ENCODE assay signal across 23 cellular contexts in the genomic region with DNA sequence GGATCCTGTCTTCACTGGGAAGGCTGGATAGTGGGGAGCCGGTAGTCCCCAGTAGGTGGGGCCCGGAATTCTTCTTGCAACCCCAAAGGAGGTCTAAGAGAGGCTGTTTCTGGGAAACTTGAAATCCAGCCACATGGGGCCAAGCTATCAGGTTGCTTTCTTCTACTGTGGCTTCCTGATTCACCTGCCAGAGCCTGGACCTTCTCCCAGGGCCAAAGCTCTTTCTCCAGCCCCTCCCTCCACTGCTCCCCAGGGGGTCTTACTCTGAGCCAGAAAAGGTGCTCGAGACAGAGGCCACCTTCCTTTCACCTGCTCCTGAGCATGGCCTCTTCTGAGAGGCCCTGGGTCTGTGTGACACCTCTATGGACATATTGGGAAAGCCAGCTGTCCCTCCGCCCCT.
"Had no signal": no experiment of that assay in that cellular context is flagged by ENCODE, and none has a peak within 500 bp of the region (broad histone marks: within the 10 kb centered on the region; RNA-seq: fewer than 3 reads in every experiment).

No MANE protein-coding gene starts in this region.

- ATAC-seq: left ventricle myocardium superior; mucosa of descending colon; natural killer cell treated with Interleukin-12 subunit alpha and Interleukin-12 subunit beta and Interleukin-15 and Interleukin-18, amount 100 ng/mL, for 72 hours; stimulated activated effector memory CD8-positive, alpha-beta T cell treated with anti-CD3 and anti-CD28 coated beads, Interleukin-12 subunit alpha, Interleukin-12 subunit beta, amount 100 ng/mL, for 72 hours; stimulated activated naive CD8-positive, alpha-beta T cell treated with anti-CD3 and anti-CD28 coated beads, Interleukin-15, Interleukin-2, amounts not matched to agents 100 U/mL and 50 U/mL, for 24 hours; upper lobe of right lung had no signal

- H3K27ac ChIP-seq: dorsolateral prefrontal cortex, neutrophil, parathyroid adenoma, prostate gland, right atrium auricular region, sigmoid colon, thoracic aorta, tibial nerve, upper lobe of right lung, uterus had no signal

- H3K4me3 ChIP-seq: dorsolateral prefrontal cortex, lung, mucosa of descending colon, prostate gland, right atrium auricular region, sigmoid colon, thoracic aorta, tibial nerve, upper lobe of right lung, uterus had no signal

- H3K27me3 ChIP-seq: dorsolateral prefrontal cortex, right atrium auricular region, sigmoid colon, tibial nerve, upper lobe of right lung, uterus had no signal

- H3K4me1 ChIP-seq: parathyroid adenoma, prostate gland, uterus had no signal

- DNase-seq: effector CD4-positive, alpha-beta T cell; hypothalamus; immature natural killer cell; islet precursor cell; left ventricle myocardium superior; mucosa of descending colon; naive B cell; sigmoid colon; stimulated activated CD4-positive, alpha-beta T cell treated with anti-CD3 and anti-CD28 coated beads, Interleukin-2, amount 100 ng/mL, for 24 hours; stimulated activated CD4-positive, alpha-beta T cell treated with anti-CD3 and anti-CD28 coated beads, Interleukin-4, amount 100 ng/mL, for 24 hours; stimulated activated naive CD8-positive, alpha-beta T cell treated with anti-CD3 and anti-CD28 coated beads, Interleukin-15, Interleukin-2, amounts not matched to agents 100 U/mL and 50 U/mL, for 24 hours; uterus had no signal

- H3K9ac ChIP-seq: parathyroid adenoma had no signal

- H3K79me2 ChIP-seq: parathyroid adenoma had no signal

- H2AFZ ChIP-seq: parathyroid adenoma had no signal

- H3K36me3 ChIP-seq: prostate gland, right atrium auricular region, sigmoid colon, thoracic aorta, upper lobe of right lung, uterus had no signal

- H3K9me3 ChIP-seq: mucosa of descending colon, neutrophil, prostate gland, sigmoid colon, thoracic aorta, tibial nerve, upper lobe of right lung, uterus had no signal
